In the genomic region with DNA sequence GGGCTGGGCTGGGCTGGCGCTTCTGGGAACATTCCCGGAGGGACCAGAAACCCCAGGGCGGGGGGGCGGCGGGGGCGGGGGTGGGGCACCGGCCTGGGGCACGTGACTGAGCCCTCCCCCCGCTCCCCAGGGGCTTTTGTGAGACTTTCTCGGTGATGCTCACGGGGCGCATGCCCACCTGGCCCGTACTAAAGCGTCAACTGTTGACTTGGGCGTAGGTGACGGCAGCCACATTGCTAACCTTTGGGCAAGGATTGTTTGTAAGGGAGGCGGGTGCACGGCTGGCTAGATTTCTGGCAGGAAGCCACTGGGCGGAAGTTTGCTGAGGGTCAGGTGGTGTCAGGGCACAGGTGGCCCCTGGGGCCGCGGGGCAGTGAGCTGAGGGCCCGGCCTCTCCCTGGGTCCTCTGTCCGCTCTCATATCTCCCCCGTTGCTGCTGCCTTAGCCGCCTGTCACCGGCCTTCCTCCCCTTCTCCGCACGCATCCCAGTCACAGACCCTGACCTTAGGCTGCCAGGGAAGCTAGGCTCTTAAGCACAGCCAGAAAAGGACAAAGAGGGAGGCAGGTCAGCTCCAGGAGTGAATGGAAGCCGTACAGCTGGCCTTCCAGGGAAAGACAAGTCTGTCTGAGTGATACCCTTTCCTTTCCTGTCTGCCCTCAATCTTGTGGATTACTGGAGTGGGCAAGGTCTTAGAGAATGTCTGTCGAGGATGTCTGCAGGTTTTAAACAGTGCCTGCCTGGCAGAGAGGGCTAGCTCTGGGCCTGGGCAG, we compare ENCODE assay signal across 8 cellular contexts. TPM values are rescaled to one million over a fixed set of nuclear protein-coding genes. Genes with fewer than 3 reads are reported as not detected.
DNase-seq lines count a peak whose midpoint lies in the region; ATAC-seq, FAIRE-seq and TF ChIP-seq lines count a peak whose summit lies in the region.

No MANE protein-coding gene starts in this region.

- no peak for TF ChIP-seq CTCF in BE2C (IDR thresholded peaks at IDR 0.05; ENCODE audit: low read depth, low read length)
- no peak for TF ChIP-seq CTCF in body of pancreas (IDR thresholded peaks at IDR 0.05)

- H3K9me3 Mint-ChIP-seq in immature natural killer cell = no peaks in the 10 kb centered on the region

- FAIRE-seq in small intestine (lab: Jason Lieb, UNC) = no peak

- H3K4me3 Mint-ChIP-seq in immature natural killer cell = peak overlapping the region; percentile 80 to 83 (median 81)

- peak in 2 of 3 donors; percentile 9 to 50 for TF ChIP-seq POLR2A in body of pancreas (IDR thresholded peaks at IDR 0.05)

- H3K9me3 ChIP-seq in BE2C = no peaks in the 10 kb centered on the region
- H3K9me3 ChIP-seq in body of pancreas = no peaks in the 10 kb centered on the region
- H3K9me3 ChIP-seq in small intestine (ENCODE audit: control insufficient read depth, low read depth) = no peaks in the 10 kb centered on the region

- ATAC-seq in GM18517 (IDR thresholded peaks at IDR 0.05; ENCODE audit: unreplicated experiment) (peak; percentile 31), HG03025 (IDR thresholded peaks at IDR 0.05; ENCODE audit: low FRiP score, unreplicated experiment) (peak; percentile 35), body of pancreas (peak; percentile 36)

- no peaks in the 10 kb centered on the region for H3K36me3 Mint-ChIP-seq in immature natural killer cell

- peak overlapping the region; percentile 76 for H3K4me3 ChIP-seq in BE2C (ENCODE audit: low read depth, low read length)
- peak overlapping the region; percentile 32 to 84 for H3K4me3 ChIP-seq in body of pancreas
- H3K4me3 ChIP-seq in small intestine (ENCODE audit: low read depth in 1 of 2, low read length in 2 of 2) = peak overlapping the region; percentile 57 to 78

- peaks cover 8% of the 10 kb centered on the region; the same call in 1 of the 2 replicates for H3K4me1 ChIP-seq in BE2C
- H3K4me1 ChIP-seq in body of pancreas = peaks cover 22% of the 10 kb centered on the region
- no peaks in the 10 kb centered on the region for H3K4me1 ChIP-seq in small intestine (ENCODE audit: control insufficient read depth in 2 of 2, insufficient read depth in 1 of 2, low read depth in 1 of 2, low read length in 1 of 2)

- H3K27me3 Mint-ChIP-seq in immature natural killer cell (ENCODE audit: low read depth in 3 of 3) = peaks cover 0 to 7% (median 2%) of the 10 kb centered on the region in 3 donors

- WGBS in body of pancreas, 2 donors = 3 to 5% methylated on average over 21 of the region's 30 CpGs
- WGBS in small intestine, 3 donors = 2 to 13% (median 8%) methylated on average over 22 to 30 of the region's 30 CpGs

- H3K27ac ChIP-seq in body of pancreas = peak overlapping the region; percentile 93 to 98 (median 96)
- H3K27ac ChIP-seq in small intestine (ENCODE audit: low read depth in 1 of 2, low read length in 1 of 2) = peak overlapping the region; percentile 91 to 94

- no peaks in the 10 kb centered on the region for H3K27me3 ChIP-seq in BE2C
- no peaks in the 10 kb centered on the region for H3K27me3 ChIP-seq in body of pancreas
- no peaks in the 10 kb centered on the region for H3K27me3 ChIP-seq in small intestine (ENCODE audit: control insufficient read depth in 2 of 2, insufficient read depth in 2 of 2, low read length in 2 of 2)

- DNase-seq in BE2C = peak; percentile 73
- peak; percentile 46 to 72 for DNase-seq in NCI-H526 (lab: John Stamatoyannopoulos, UW)
- DNase-seq in body of pancreas = peak; percentile 87 to 93 (median 90)
- DNase-seq in immature natural killer cell = peak in 1 of 3 donors; percentile 47
- DNase-seq in small intestine = peak; percentile 88
- DNase-seq in GOT3 (lab: John Stamatoyannopoulos, UW) = no peak

- intact Hi-C loops in body of pancreas (cut with DNase I) = no loop called here

- peak overlapping the region; percentile 81 to 91 (median 85) for H3K27ac Mint-ChIP-seq in immature natural killer cell

- H3K4me1 Mint-ChIP-seq in immature natural killer cell = peaks cover 9 to 12% of the 10 kb centered on the region in 2 donors

- H3K36me3 ChIP-seq in BE2C (no peaks in the 10 kb centered on the region), body of pancreas (replicated peaks in 1 of 2; ENCODE audit: insufficient read depth in 1 of 2, low read depth in 2 of 2) (no peaks in the 10 kb centered on the region), small intestine (ENCODE audit: control insufficient read depth in 2 of 2, insufficient read depth in 2 of 2, low read length in 2 of 2) (no peaks in the 10 kb centered on the region)

RNA-seq across cellular contexts. Expression of a gene that starts 0.8 kb away (rescaled TPM):
- 29.3 TPM for polyA plus RNA-seq in BE2C (2012; ENCODE audit: insufficient read depth, insufficient read length, low read depth)
- 10 to 100 TPM; 19.2 to 25.4 TPM for total RNA-seq in body of pancreas
- 10 to 100 TPM in 1 of 3 donors, 1 to 10 TPM in 2; 5.3 to 11.3 (median 7.4) TPM for polyA plus RNA-seq in immature natural killer cell
- 10 to 100 TPM; 27.0 to 30.8 (median 28.2) TPM for polyA plus RNA-seq in small intestine

RNA-seq across cellular contexts. Expression of a gene that starts 18.3 kb away (rescaled TPM):
- 33.4 TPM for polyA plus RNA-seq in BE2C (2012; ENCODE audit: insufficient read depth, insufficient read length, low read depth)
- total RNA-seq in body of pancreas = 1 to 10 TPM; 2.6 to 3.0 TPM
- 1 to 10 TPM; 4.4 to 8.0 (median 4.6) TPM for polyA plus RNA-seq in immature natural killer cell
- 1 to 10 TPM in 2 of 3 donors, under 1 TPM in 1; 0.89 to 2.5 (median 1.6) TPM for polyA plus RNA-seq in small intestine

RNA-seq across cellular contexts. Expression of a gene that starts 38.4 kb away (rescaled TPM):
- polyA plus RNA-seq in BE2C (2012; ENCODE audit: insufficient read depth, insufficient read length, low read depth) = 6.1 TPM
- total RNA-seq in body of pancreas = 1 to 10 TPM; 2.3 to 5.6 TPM
- under 1 TPM in 2 of 3 donors, not detected in 1; 0.33 to 0.73 TPM for polyA plus RNA-seq in immature natural killer cell
- 10 to 100 TPM in 1 of 3 donors, 1 to 10 TPM in 2; 2.4 to 16.8 (median 6.5) TPM for polyA plus RNA-seq in small intestine

RNA-seq across cellular contexts. Expression of a gene that starts 42.8 kb away (rescaled TPM):
- 63.9 TPM for polyA plus RNA-seq in BE2C (2012; ENCODE audit: insufficient read depth, insufficient read length, low read depth)
- 10 to 100 TPM; 15.6 to 21.8 TPM for total RNA-seq in body of pancreas
- polyA plus RNA-seq in immature natural killer cell (10 to 100 TPM in 2 of 3 donors, 1 to 10 TPM in 1; 6.9 to 27.4 (median 11.5) TPM), small intestine (10 to 100 TPM; 18.9 to 22.9 (median 20.1) TPM)
